ENCODE assay signal across 1 cellular context in the genomic region with DNA sequence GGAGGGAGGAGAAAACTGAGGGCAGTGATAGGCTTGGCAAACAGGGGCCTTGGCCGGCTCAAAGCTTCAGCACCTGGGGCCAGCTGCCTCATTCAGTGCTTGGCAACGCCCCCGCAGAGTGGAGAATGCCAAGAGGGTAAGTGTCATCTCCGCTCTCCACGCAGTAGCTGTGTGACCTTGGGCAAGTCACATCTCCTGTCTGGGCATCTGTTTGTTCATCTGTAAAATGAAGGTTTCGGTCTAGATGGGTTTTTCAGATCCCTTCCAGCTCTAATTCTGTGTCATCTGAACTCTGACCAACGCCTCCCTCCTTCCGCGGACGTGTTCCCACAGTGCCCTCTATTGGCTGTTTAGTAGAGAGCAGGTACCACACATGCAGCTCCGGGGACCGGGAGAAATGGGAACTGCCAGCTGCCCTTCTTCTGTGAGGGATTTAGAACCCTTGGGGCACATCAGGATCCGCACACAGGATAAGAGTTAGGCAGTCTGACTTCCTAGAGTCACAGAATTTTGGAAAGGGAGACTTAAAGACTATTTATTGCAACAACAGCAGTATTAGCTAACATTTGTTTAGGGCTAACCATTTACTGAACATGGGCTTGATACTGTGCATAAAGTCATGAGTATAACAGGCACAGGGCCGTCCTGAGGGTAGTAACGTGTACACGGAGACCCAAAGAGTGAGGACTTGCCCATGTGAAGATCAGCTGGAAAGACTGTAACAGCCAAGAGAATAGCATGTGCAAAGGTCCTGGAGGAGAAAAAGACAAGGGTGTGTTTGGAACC.
TF ChIP-seq lines count a peak whose summit lies in the region.

No MANE protein-coding gene starts in this region.

TF ChIP-seq in IMR-90, 13 proteins besides CTCF, POLR2A, EP300 and RAD21 (continued from another document):
- TF ChIP-seq SMC3 (IDR thresholded peaks at IDR 0.05; ENCODE audit: low read depth, low read length): peak; percentile 54
